ENCODE assay signal across 1 cellular context in the genomic region with DNA sequence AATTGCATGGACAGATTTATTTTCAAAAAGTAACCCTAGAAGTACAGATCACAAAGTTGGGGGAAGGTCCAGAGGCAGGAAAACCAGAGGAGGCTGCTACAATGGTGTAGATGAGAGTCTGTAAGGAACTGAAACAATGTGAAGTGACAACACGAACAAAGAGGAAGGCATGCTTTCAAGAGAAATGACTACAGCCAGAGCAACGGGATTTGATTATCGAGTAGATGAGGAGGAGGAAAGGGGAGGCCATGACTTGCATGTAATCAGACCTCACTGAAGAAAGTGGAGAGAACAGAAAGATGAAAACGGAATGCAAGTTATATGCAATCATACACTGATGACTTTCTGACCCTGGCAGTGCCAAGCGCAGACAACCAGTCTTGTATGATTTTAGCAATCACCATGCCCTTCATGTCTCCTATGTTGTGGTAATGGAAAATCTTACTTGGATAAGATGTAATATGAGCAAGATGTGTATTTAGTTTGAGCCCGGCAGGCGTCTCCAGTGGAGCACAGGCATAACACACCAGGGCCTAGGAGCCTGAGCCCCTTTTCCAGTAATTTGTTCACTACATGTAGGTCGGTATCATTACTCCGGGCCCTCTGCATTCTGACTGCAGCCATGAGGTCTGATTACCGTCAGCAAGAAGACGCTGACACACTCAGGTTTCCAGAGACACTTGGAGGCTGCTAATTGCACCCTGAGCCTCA.
TF ChIP-seq lines count a peak whose summit lies in the region.

No MANE protein-coding gene starts in this region.

TF ChIP-seq in endothelial cell of umbilical vein, 7 proteins besides CTCF, POLR2A, EP300 and RAD21:
- TF ChIP-seq FOS (IDR thresholded peaks at IDR 0.05; ENCODE audit: borderline replicate concordance, insufficient read depth, low read length) (no peak), EZH2 (IDR thresholded peaks at IDR 0.05; ENCODE audit: borderline replicate concordance, low read depth, low read length, severe bottlenecking) (no peak), JUN (IDR thresholded peaks at IDR 0.05; ENCODE audit: borderline replicate concordance, insufficient read depth, insufficient read length, low read depth) (no peak), POLR2AphosphoS5 (IDR thresholded peaks at IDR 0.05; ENCODE audit: insufficient read depth, low read depth, low read length) (no peak), GATA2 (IDR thresholded peaks at IDR 0.05; ENCODE audit: insufficient read depth, insufficient read length, low read depth, low read length) (no peak), MYC (IDR thresholded peaks at IDR 0.05; ENCODE audit: low read depth, low read length) (no peak)
- TF ChIP-seq, protein P1, sequence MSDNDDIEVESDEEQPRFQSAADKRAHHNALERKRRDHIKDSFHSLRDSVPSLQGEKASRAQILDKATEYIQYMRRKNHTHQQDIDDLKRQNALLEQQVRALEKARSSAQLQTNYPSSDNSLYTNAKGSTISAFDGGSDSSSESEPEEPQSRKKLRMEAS (IDR thresholded peaks at IDR 0.05; ENCODE audit: insufficient read depth, insufficient read length), result no peak
